9 cellular contexts compared by ENCODE assay signal in genomic region chr6:52595796-52596130, GRCh38. TPM values are rescaled to one million over a fixed set of nuclear protein-coding genes. Genes with fewer than 3 reads are reported as not detected.
A peak's percentile ranks its signal among the peaks of the same experiment; 100 is the strongest.
DNase-seq lines count a peak whose midpoint lies in the region; ATAC-seq, FAIRE-seq and TF ChIP-seq lines count a peak whose summit lies in the region.
"Had no signal": no experiment of that assay in that cellular context is flagged by ENCODE, and none has a peak within 500 bp of the region (broad histone marks: within the 10 kb centered on the region; RNA-seq: fewer than 3 reads in every experiment).

No MANE protein-coding gene starts in this region.

- no peak for TF ChIP-seq CTCF in kidney (IDR thresholded peaks at IDR 0.05; ENCODE audit: borderline replicate concordance, extremely low read depth, insufficient read depth)

- intact Hi-C loops in kidney (cut with DNase I) = loop anchor here (5.0 kb wide), 1 partner anchor 178 kb away; no protein-coding TSS in a partner anchor

- no peak for FAIRE-seq in kidney (lab: Jason Lieb, UNC)

- peak overlapping the region; percentile 68 for H3K4me2 ChIP-seq in BLaER1

- H3K27ac ChIP-seq in BLaER1 (no peak overlapping the region), kidney (ENCODE audit: low read depth in 2 of 2, low read length in 2 of 2) (peak overlapping the region; percentile 12 to 30)
- H3K27ac ChIP-seq in effector memory CD4-positive, alpha-beta T cell (ENCODE audit: insufficient read depth, low read length, poor library complexity, severe bottlenecking) = no peak overlapping the region

- ATAC-seq in GM21423 (IDR thresholded peaks at IDR 0.05; ENCODE audit: unreplicated experiment) (peak; percentile 62), HG03575 (IDR thresholded peaks at IDR 0.05; ENCODE audit: extremely low read depth, insufficient number of reproducible peaks, low FRiP score, unreplicated experiment) (peak; percentile 47), esophagus mucosa (no peak)

- H3K4me3 ChIP-seq in BLaER1 (no peak overlapping the region), kidney (ENCODE audit: low read length in 2 of 2) (no peak overlapping the region)
- no peak overlapping the region for H3K4me3 ChIP-seq in effector memory CD4-positive, alpha-beta T cell (ENCODE audit: insufficient read depth, low read depth, low read length, poor library complexity, severe bottlenecking)

- DNase-seq in kidney = no peak
- no peak for DNase-seq in medulla oblongata (ENCODE audit: extremely low spot score)
- no peak for DNase-seq in amniotic stem cell (lab: John Stamatoyannopoulos, UW)
- DNase-seq in effector memory CD4-positive, alpha-beta T cell = no peak
- DNase-seq: activated naive CD8-positive, alpha-beta T cell treated with anti-CD3 and anti-CD28 coated beads, Interleukin-2, amount 10 ng/mL, durations not matched to agents 7 days and 5 days had no signal

- H3K9me3 ChIP-seq in BLaER1 (no peaks in the 10 kb centered on the region), kidney (ENCODE audit: control insufficient read depth in 1 of 2, low read length in 2 of 2) (no peaks in the 10 kb centered on the region)
- no peaks in the 10 kb centered on the region for H3K9me3 ChIP-seq in effector memory CD4-positive, alpha-beta T cell (ENCODE audit: control insufficient read depth, low read length)

- H4K20me1 ChIP-seq in BLaER1 = no peaks in the 10 kb centered on the region

- H3K4me1 ChIP-seq in BLaER1 = peaks cover 49% of the 10 kb centered on the region
- peaks cover 8 to 17% of the 10 kb centered on the region in 2 donors for H3K4me1 ChIP-seq in kidney (ENCODE audit: control insufficient read depth in 1 of 2, insufficient read depth in 1 of 2, low read depth in 1 of 2, low read length in 2 of 2)
- H3K4me1 ChIP-seq in effector memory CD4-positive, alpha-beta T cell (ENCODE audit: control insufficient read depth, insufficient read depth, low read length, poor library complexity, severe bottlenecking) = no peaks in the 10 kb centered on the region

- no peaks in the 10 kb centered on the region for H3K36me3 ChIP-seq in BLaER1
- no peaks in the 10 kb centered on the region for H3K36me3 ChIP-seq in kidney (ENCODE audit: control insufficient read depth in 1 of 2, insufficient read depth in 2 of 2, low read length in 2 of 2)
- H3K36me3 ChIP-seq in effector memory CD4-positive, alpha-beta T cell (ENCODE audit: control insufficient read depth, insufficient read depth, low read length) = no peaks in the 10 kb centered on the region

- H3K9ac ChIP-seq in BLaER1 = no peak overlapping the region
- no peak overlapping the region for H3K9ac ChIP-seq in kidney (ENCODE audit: low read length in 2 of 2)

- no peaks in the 10 kb centered on the region for H3K27me3 ChIP-seq in BLaER1
- H3K27me3 ChIP-seq in effector memory CD4-positive, alpha-beta T cell (replicated peaks; ENCODE audit: control insufficient read depth, insufficient read depth, low read length, poor library complexity, severe bottlenecking) = no peaks in the 10 kb centered on the region

RNA-seq across cellular contexts. Expression of gene TRAM2, which starts 18.9 kb away (rescaled TPM):
- total RNA-seq in kidney (20.7 TPM), esophagus mucosa (3.5 TPM)
- polyA plus RNA-seq in kidney (ENCODE audit: insufficient read depth, low read depth, low replicate concordance) = 4.5 TPM

Comparison
In these comparisons a context has a peak if more than half of its experiments do, and no peak if none do; other contexts are left out.
1. H3K27ac ChIP-seq: peak in kidney (2 of 2); none in BLaER1 (single experiment) and effector memory CD4-positive, alpha-beta T cell (single experiment).